ENCODE assay signal across 9 cellular contexts in genomic region chr20:36830791-36831691, GRCh38. TPM values are rescaled to one million over a fixed set of nuclear protein-coding genes. Genes with fewer than 3 reads are reported as not detected.
A peak's percentile ranks its signal among the peaks of the same experiment; 100 is the strongest.
DNase-seq lines count a peak whose midpoint lies in the region; ATAC-seq and TF ChIP-seq lines count a peak whose summit lies in the region.
"Had no signal": no experiment of that assay in that cellular context is flagged by ENCODE, and none has a peak within 500 bp of the region (broad histone marks: within the 10 kb centered on the region; RNA-seq: fewer than 3 reads in every experiment).

No MANE protein-coding gene starts in this region.

- no peaks in the 10 kb centered on the region for H3K27me3 Mint-ChIP-seq in Calu3 (ENCODE audit: unreplicated experiment)

- WGBS in heart left ventricle, 4 donors, result 12 to 20% (median 17%) methylated on average over 9 to 11 of the region's 11 CpGs

- peak; percentile 71 to 82 (median 76) for ATAC-seq in heart left ventricle
- ATAC-seq in GM19463 (IDR thresholded peaks at IDR 0.05; ENCODE audit: unreplicated experiment), result no peak

- H3K4me3 Mint-ChIP-seq in Calu3 (ENCODE audit: low read depth, unreplicated experiment), result no peak overlapping the region

- no peaks in the 10 kb centered on the region for H3K27me3 ChIP-seq in heart left ventricle

- H3K4me3 ChIP-seq in heart left ventricle, result peak overlapping the region in 1 of 12 donors; percentile 1
- no peak overlapping the region for H3K4me3 ChIP-seq in skin epidermis

- TF ChIP-seq POLR2A in heart left ventricle (IDR thresholded peaks at IDR 0.05), result no peak

- peaks cover 11 to 90% (median 66%) of the 10 kb centered on the region in 12 donors for H3K4me1 ChIP-seq in heart left ventricle

- H3K27ac ChIP-seq in angular gyrus (ENCODE audit: low read depth, low read length), result peak overlapping the region; percentile 91
- peak overlapping the region; percentile 70 to 95 (median 86) for H3K27ac ChIP-seq in heart left ventricle
- peak overlapping the region in 17 of 21 experiments; percentile 6 to 75 (median 62) for H3K27ac ChIP-seq in skin epidermis

- H3K9me3 Mint-ChIP-seq in Calu3 (ENCODE audit: low read depth, unreplicated experiment), result no peaks in the 10 kb centered on the region

- DNase-seq in heart left ventricle (peak; percentile 77 to 91 (median 84)), HK-2 (ENCODE audit: unreplicated experiment) (no peak), Calu3 (no peak)
- DNase-seq in effector CD8-positive, alpha-beta T cell (lab: John Stamatoyannopoulos, UW), result no peak
- DNase-seq: stimulated activated naive CD4-positive, alpha-beta T cell treated with Interleukin-2 at 50 U/mL for 16 hours had no signal

- peaks cover 17% of the 10 kb centered on the region for H3K36me3 Mint-ChIP-seq in Calu3 (ENCODE audit: insufficient read depth, unreplicated experiment)

- no peaks in the 10 kb centered on the region for H3K9me3 ChIP-seq in heart left ventricle

- CTCF ChIA-PET in Calu3 (lab: Charles Lee), result interaction anchor here (0.5 to 1.4 kb wide), 2 partner anchors 22 to 230 kb away, joined by 3 to 4 read pairs; no protein-coding TSS in a partner anchor

- H3K36me3 ChIP-seq in heart left ventricle, result peaks cover 0 to 33% (median 25%) of the 10 kb centered on the region in 9 donors

- intact Hi-C loops in heart left ventricle (cut with DNase I) (loop anchor here in 3 of 10 donors (2.0 kb wide), 2 partner anchors 30 to 32 kb away; a partner anchor contains a TSS), Calu3 (cut with micrococcal nuclease; ENCODE audit: unreplicated experiment) (loop anchor here (10.0 kb wide), 1 partner anchor 54 kb away; no protein-coding TSS in a partner anchor)

- no TSS peak for BruUV-seq in Calu3 (replicated peaks; lab: Mats Ljungman, UMichigan)

- peak; percentile 38; the same call in 1 of the 3 replicates for TF ChIP-seq CTCF in GM12872 (IDR thresholded peaks at IDR 0.05; ENCODE audit: insufficient read depth, low read depth, low read length)
- TF ChIP-seq CTCF in heart left ventricle (IDR thresholded peaks at IDR 0.05), result peak; percentile 16 to 59 (median 37)
- no peak for TF ChIP-seq CTCF in Calu3 (IDR thresholded peaks at IDR 0.05; ENCODE audit: unreplicated experiment)

- H3K27ac Mint-ChIP-seq in Calu3 (ENCODE audit: unreplicated experiment), result no peak overlapping the region

- peaks cover 7% of the 10 kb centered on the region for H3K4me1 Mint-ChIP-seq in Calu3 (ENCODE audit: low read depth, unreplicated experiment)

RNA-seq across cellular contexts. Expression of gene TLDC2, which starts 44.9 kb away (rescaled TPM):
- total RNA-seq in heart left ventricle (not detected), Calu3 (2022) (1.1 and 1.9 TPM in 2 replicates)
- under 1 TPM in 1 of 2 donors, not detected in 1; 0.15 TPM for polyA plus RNA-seq in heart left ventricle

RNA-seq across cellular contexts. Expression of gene DSN1, which starts 57.5 kb away (rescaled TPM):
- 1 to 10 TPM; 3.7 to 6.2 (median 4.9) TPM for total RNA-seq in heart left ventricle
- 1 to 10 TPM; 3.2 to 7.0 TPM for polyA plus RNA-seq in heart left ventricle
- 36.7 and 42.5 TPM in 2 replicates for total RNA-seq in Calu3 (2022)

Comparison
In these comparisons a context has a peak if more than half of its experiments do, and no peak if none do; other contexts are left out.
1. DNase-seq: peak in heart left ventricle (5 of 5); none in HK-2 (single experiment), effector CD8-positive, alpha-beta T cell (single experiment) and Calu3 (single experiment).
2. Peak in every context shown above with its lines, with median percentiles within 50 percentile points of each other: H3K27ac ChIP-seq.